ENCODE assay signal across 1 cellular context in the genomic region with DNA sequence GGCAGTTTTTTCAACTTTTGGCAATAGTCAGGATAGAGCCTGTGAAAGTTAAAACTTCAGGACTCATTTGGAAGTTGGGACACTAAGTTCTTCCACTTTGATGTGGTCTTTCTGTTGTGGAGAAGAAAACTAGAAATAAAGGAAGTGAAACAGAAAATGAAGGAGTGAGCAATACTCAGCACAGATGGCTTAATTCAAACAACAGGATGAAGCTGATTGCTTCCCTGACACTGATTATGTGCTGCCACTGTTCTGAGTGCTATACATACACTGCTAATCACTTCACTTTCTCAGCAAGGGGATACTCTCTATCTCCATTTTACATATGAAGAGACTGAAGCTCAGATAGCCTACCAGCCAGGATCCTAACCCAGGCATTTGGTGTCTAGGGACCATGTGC.
TF ChIP-seq lines count a peak whose summit lies in the region.

No MANE protein-coding gene starts in this region.

TF ChIP-seq in GM12878, 131 proteins besides CTCF, POLR2A, EP300 and RAD21 (continued from another document and continues in another):
- TF ChIP-seq, protein P1, sequence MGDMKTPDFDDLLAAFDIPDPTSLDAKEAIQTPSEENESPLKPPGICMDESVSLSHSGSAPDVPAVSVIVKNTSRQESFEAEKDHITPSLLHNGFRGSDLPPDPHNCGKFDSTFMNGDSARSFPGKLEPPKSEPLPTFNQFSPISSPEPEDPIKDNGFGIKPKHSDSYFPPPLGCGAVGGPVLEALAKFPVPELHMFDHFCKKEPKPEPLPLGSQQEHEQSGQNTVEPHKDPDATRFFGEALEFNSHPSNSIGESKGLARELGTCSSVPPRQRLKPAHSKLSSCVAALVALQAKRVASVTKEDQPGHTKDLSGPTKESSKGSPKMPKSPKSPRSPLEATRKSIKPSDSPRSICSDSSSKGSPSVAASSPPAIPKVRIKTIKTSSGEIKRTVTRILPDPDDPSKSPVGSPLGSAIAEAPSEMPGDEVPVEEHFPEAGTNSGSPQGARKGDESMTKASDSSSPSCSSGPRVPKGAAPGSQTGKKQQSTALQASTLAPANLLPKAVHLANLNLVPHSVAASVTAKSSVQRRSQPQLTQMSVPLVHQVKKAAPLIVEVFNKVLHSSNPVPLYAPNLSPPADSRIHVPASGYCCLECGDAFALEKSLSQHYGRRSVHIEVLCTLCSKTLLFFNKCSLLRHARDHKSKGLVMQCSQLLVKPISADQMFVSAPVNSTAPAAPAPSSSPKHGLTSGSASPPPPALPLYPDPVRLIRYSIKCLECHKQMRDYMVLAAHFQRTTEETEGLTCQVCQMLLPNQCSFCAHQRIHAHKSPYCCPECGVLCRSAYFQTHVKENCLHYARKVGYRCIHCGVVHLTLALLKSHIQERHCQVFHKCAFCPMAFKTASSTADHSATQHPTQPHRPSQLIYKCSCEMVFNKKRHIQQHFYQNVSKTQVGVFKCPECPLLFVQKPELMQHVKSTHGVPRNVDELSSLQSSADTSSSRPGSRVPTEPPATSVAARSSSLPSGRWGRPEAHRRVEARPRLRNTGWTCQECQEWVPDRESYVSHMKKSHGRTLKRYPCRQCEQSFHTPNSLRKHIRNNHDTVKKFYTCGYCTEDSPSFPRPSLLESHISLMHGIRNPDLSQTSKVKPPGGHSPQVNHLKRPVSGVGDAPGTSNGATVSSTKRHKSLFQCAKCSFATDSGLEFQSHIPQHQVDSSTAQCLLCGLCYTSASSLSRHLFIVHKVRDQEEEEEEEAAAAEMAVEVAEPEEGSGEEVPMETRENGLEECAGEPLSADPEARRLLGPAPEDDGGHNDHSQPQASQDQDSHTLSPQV (IDR thresholded peaks at IDR 0.05), result no peak
- TF ChIP-seq JUNB (IDR thresholded peaks at IDR 0.05) (peak; percentile 26; the same call in 1 of the 2 replicates), FOXK2 (IDR thresholded peaks at IDR 0.05) (no peak), SMC3 (IDR thresholded peaks at IDR 0.05; ENCODE audit: borderline replicate concordance, low read length) (no peak), TBL1XR1 (IDR thresholded peaks at IDR 0.05; ENCODE audit: low read depth, low read length) (no peak), CHD1 (IDR thresholded peaks at IDR 0.05; ENCODE audit: low read depth, low read length) (no peak), RFX5 (IDR thresholded peaks at IDR 0.05; ENCODE audit: low read depth, low read length) (no peak), PML (IDR thresholded peaks at IDR 0.05; ENCODE audit: low read length) (no peak), ATF7 (IDR thresholded peaks at IDR 0.05; ENCODE audit: low read depth) (no peak), SMAD5 (IDR thresholded peaks at IDR 0.05; ENCODE audit: low read depth) (no peak), RELA (IDR thresholded peaks at IDR 0.05; ENCODE audit: borderline replicate concordance, partially characterized antibody) (no peak), MYB (IDR thresholded peaks at IDR 0.05; ENCODE audit: borderline replicate concordance, low read depth, low read length) (no peak), CREB1 (IDR thresholded peaks at IDR 0.05; ENCODE audit: low read depth) (no peak), NFXL1 (IDR thresholded peaks at IDR 0.05; ENCODE audit: borderline replicate concordance) (no peak), IRF4 (IDR thresholded peaks at IDR 0.05; ENCODE audit: low read depth, low read length) (no peak), SMAD1 (IDR thresholded peaks at IDR 0.05; ENCODE audit: low read depth, partially characterized antibody) (no peak), CEBPB (IDR thresholded peaks at IDR 0.05; ENCODE audit: borderline replicate concordance in 1 of 2, low read depth in 2 of 2, low read length in 2 of 2) (no peak), SIN3A (IDR thresholded peaks at IDR 0.05; ENCODE audit: low read depth, low read length) (no peak), ZNF24 (IDR thresholded peaks at IDR 0.05) (no peak), CREM (IDR thresholded peaks at IDR 0.05; ENCODE audit: low read depth) (no peak), YBX1 (IDR thresholded peaks at IDR 0.05) (no peak), BHLHE40 (IDR thresholded peaks at IDR 0.05; ENCODE audit: borderline replicate concordance in 1 of 2, low read depth in 2 of 2, low read length in 1 of 2) (no peak), RUNX3 (IDR thresholded peaks at IDR 0.05; ENCODE audit: low read length) (peak; percentile 96), PAX8 (IDR thresholded peaks at IDR 0.05) (no peak), TCF12 (IDR thresholded peaks at IDR 0.05; ENCODE audit: low read depth, low read length) (0 out of 2 replicates have a peak, but pooled peaks have one; percentile 29), ESRRA (IDR thresholded peaks at IDR 0.05; ENCODE audit: low read length) (no peak), YY1 (IDR thresholded peaks at IDR 0.05; ENCODE audit: low read depth, low read length) (no peak), IKZF2 (IDR thresholded peaks at IDR 0.05) (peak; percentile 89 to 90), MTA3 (IDR thresholded peaks at IDR 0.05; ENCODE audit: borderline replicate concordance, low read length) (no peak), ZNF207 (IDR thresholded peaks at IDR 0.05; ENCODE audit: borderline replicate concordance) (no peak), TCF7 (IDR thresholded peaks at IDR 0.05; ENCODE audit: borderline replicate concordance) (peak; percentile 99), SUZ12 (IDR thresholded peaks at IDR 0.05; ENCODE audit: unreplicated experiment) (no peak), CBFB (IDR thresholded peaks at IDR 0.05; ENCODE audit: low read depth) (no peak), NFIC (IDR thresholded peaks at IDR 0.05; ENCODE audit: low read depth, low read length) (peak; percentile 72), WRNIP1 (IDR thresholded peaks at IDR 0.05; ENCODE audit: borderline replicate concordance, low read depth, low read length) (no peak), EGR1 (IDR thresholded peaks at IDR 0.05; ENCODE audit: borderline replicate concordance in 1 of 2, low read depth in 2 of 2, low read length in 2 of 2) (no peak), BCL11A (IDR thresholded peaks at IDR 0.05; ENCODE audit: low read depth, low read length) (no peak)
- TF ChIP-seq, protein P2, sequence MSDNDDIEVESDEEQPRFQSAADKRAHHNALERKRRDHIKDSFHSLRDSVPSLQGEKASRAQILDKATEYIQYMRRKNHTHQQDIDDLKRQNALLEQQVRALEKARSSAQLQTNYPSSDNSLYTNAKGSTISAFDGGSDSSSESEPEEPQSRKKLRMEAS (IDR thresholded peaks at IDR 0.05; ENCODE audit: low read depth, low read length), result no peak
- TF ChIP-seq, protein P3, sequence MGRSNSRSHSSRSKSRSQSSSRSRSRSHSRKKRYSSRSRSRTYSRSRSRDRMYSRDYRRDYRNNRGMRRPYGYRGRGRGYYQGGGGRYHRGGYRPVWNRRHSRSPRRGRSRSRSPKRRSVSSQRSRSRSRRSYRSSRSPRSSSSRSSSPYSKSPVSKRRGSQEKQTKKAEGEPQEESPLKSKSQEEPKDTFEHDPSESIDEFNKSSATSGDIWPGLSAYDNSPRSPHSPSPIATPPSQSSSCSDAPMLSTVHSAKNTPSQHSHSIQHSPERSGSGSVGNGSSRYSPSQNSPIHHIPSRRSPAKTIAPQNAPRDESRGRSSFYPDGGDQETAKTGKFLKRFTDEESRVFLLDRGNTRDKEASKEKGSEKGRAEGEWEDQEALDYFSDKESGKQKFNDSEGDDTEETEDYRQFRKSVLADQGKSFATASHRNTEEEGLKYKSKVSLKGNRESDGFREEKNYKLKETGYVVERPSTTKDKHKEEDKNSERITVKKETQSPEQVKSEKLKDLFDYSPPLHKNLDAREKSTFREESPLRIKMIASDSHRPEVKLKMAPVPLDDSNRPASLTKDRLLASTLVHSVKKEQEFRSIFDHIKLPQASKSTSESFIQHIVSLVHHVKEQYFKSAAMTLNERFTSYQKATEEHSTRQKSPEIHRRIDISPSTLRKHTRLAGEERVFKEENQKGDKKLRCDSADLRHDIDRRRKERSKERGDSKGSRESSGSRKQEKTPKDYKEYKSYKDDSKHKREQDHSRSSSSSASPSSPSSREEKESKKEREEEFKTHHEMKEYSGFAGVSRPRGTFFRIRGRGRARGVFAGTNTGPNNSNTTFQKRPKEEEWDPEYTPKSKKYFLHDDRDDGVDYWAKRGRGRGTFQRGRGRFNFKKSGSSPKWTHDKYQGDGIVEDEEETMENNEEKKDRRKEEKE (IDR thresholded peaks at IDR 0.05), result no peak
- TF ChIP-seq, protein P4, sequence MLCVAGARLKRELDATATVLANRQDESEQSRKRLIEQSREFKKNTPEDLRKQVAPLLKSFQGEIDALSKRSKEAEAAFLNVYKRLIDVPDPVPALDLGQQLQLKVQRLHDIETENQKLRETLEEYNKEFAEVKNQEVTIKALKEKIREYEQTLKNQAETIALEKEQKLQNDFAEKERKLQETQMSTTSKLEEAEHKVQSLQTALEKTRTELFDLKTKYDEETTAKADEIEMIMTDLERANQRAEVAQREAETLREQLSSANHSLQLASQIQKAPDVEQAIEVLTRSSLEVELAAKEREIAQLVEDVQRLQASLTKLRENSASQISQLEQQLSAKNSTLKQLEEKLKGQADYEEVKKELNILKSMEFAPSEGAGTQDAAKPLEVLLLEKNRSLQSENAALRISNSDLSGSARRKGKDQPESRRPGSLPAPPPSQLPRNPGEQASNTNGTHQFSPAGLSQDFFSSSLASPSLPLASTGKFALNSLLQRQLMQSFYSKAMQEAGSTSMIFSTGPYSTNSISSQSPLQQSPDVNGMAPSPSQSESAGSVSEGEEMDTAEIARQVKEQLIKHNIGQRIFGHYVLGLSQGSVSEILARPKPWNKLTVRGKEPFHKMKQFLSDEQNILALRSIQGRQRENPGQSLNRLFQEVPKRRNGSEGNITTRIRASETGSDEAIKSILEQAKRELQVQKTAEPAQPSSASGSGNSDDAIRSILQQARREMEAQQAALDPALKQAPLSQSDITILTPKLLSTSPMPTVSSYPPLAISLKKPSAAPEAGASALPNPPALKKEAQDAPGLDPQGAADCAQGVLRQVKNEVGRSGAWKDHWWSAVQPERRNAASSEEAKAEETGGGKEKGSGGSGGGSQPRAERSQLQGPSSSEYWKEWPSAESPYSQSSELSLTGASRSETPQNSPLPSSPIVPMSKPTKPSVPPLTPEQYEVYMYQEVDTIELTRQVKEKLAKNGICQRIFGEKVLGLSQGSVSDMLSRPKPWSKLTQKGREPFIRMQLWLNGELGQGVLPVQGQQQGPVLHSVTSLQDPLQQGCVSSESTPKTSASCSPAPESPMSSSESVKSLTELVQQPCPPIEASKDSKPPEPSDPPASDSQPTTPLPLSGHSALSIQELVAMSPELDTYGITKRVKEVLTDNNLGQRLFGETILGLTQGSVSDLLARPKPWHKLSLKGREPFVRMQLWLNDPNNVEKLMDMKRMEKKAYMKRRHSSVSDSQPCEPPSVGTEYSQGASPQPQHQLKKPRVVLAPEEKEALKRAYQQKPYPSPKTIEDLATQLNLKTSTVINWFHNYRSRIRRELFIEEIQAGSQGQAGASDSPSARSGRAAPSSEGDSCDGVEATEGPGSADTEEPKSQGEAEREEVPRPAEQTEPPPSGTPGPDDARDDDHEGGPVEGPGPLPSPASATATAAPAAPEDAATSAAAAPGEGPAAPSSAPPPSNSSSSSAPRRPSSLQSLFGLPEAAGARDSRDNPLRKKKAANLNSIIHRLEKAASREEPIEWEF (IDR thresholded peaks at IDR 0.05; ENCODE audit: insufficient replicate concordance, low read depth, low read length), result no peak
- TF ChIP-seq, protein P5, sequence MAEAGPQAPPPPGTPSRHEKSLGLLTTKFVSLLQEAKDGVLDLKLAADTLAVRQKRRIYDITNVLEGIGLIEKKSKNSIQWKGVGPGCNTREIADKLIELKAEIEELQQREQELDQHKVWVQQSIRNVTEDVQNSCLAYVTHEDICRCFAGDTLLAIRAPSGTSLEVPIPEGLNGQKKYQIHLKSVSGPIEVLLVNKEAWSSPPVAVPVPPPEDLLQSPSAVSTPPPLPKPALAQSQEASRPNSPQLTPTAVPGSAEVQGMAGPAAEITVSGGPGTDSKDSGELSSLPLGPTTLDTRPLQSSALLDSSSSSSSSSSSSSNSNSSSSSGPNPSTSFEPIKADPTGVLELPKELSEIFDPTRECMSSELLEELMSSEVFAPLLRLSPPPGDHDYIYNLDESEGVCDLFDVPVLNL (IDR thresholded peaks at IDR 0.05; ENCODE audit: low read depth, low read length), result no peak
- TF ChIP-seq, protein P6, sequence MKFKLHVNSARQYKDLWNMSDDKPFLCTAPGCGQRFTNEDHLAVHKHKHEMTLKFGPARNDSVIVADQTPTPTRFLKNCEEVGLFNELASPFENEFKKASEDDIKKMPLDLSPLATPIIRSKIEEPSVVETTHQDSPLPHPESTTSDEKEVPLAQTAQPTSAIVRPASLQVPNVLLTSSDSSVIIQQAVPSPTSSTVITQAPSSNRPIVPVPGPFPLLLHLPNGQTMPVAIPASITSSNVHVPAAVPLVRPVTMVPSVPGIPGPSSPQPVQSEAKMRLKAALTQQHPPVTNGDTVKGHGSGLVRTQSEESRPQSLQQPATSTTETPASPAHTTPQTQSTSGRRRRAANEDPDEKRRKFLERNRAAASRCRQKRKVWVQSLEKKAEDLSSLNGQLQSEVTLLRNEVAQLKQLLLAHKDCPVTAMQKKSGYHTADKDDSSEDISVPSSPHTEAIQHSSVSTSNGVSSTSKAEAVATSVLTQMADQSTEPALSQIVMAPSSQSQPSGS (IDR thresholded peaks at IDR 0.05; ENCODE audit: low read length), result peak; percentile 36; the same call in 1 of the 2 replicates
- TF ChIP-seq, protein P7, sequence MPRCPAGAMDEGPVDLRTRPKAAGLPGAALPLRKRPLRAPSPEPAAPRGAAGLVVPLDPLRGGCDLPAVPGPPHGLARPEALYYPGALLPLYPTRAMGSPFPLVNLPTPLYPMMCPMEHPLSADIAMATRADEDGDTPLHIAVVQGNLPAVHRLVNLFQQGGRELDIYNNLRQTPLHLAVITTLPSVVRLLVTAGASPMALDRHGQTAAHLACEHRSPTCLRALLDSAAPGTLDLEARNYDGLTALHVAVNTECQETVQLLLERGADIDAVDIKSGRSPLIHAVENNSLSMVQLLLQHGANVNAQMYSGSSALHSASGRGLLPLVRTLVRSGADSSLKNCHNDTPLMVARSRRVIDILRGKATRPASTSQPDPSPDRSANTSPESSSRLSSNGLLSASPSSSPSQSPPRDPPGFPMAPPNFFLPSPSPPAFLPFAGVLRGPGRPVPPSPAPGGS (IDR thresholded peaks at IDR 0.05; ENCODE audit: borderline replicate concordance, insufficient read depth, low read depth, low read length, poor library complexity, severe bottlenecking), result no peak
